ENCODE assay signal across 9 cellular contexts in genomic region chr6:119856136-119856535, GRCh38.
DNase-seq lines count a peak whose midpoint lies in the region; ATAC-seq and TF ChIP-seq lines count a peak whose summit lies in the region.
"Had no signal": no experiment of that assay in that cellular context is flagged by ENCODE, and none has a peak within 500 bp of the region (broad histone marks: within the 10 kb centered on the region; RNA-seq: fewer than 3 reads in every experiment).

No MANE protein-coding gene starts in this region.

- TF ChIP-seq CTCF in CD4-positive, alpha-beta T cell (IDR thresholded peaks at IDR 0.05) = no peak

- H3K27me3 Mint-ChIP-seq in CD4-positive, alpha-beta T cell = no peaks in the 10 kb centered on the region

- H3K4me3 Mint-ChIP-seq in CD4-positive, alpha-beta T cell = peak overlapping the region; percentile 64

- H3K9me3 ChIP-seq in CD4-positive, alpha-beta T cell (ENCODE audit: control insufficient read depth, low read length) = no peaks in the 10 kb centered on the region
- H3K9me3 ChIP-seq: neutrophil had no signal

- peaks cover 11% of the 10 kb centered on the region for H3K4me1 Mint-ChIP-seq in CD4-positive, alpha-beta T cell (ENCODE audit: low read depth)

- no peak for ATAC-seq in CD4-positive, alpha-beta T cell (ENCODE audit: poor library complexity)
- ATAC-seq in GM21367 (IDR thresholded peaks at IDR 0.05; ENCODE audit: unreplicated experiment) (peak; percentile 88), HG03045 (IDR thresholded peaks at IDR 0.05; ENCODE audit: unreplicated experiment) (no peak)

- H3K9me3 Mint-ChIP-seq in CD4-positive, alpha-beta T cell = no peaks in the 10 kb centered on the region

- POLR2A ChIA-PET in CD4-positive, alpha-beta T cell (lab: Charles Lee) = no interaction called here

- H3K36me3 Mint-ChIP-seq in CD4-positive, alpha-beta T cell (ENCODE audit: low read depth) = no peaks in the 10 kb centered on the region

- CTCF ChIA-PET in CD4-positive, alpha-beta T cell (lab: Charles Lee) = no interaction called here

- no peak overlapping the region for H3K27ac Mint-ChIP-seq in CD4-positive, alpha-beta T cell

- intact Hi-C loops in CD4-positive, alpha-beta T cell (cut with DNase I, micrococcal nuclease) = loop anchor here in 1 of 2 experiments (10.0 kb wide), 1 partner anchor 1641 kb away; no protein-coding TSS in a partner anchor

- H3K27ac ChIP-seq in CD4-positive, alpha-beta T cell (ENCODE audit: low read depth, low read length) = no peak overlapping the region
- H3K27ac ChIP-seq: neutrophil had no signal

- DNase-seq in CD4-positive, alpha-beta T cell = no peak
- DNase-seq in LoVo (ENCODE audit: low spot score) (peak; percentile 25), mesenteric fat pad (ENCODE audit: low spot score) (no peak), hepatic stellate cell (ENCODE audit: low spot score) (no peak), OCI-M2 (lab: John Stamatoyannopoulos, UW; ENCODE audit: unreplicated experiment) (no peak)
- DNase-seq in central memory CD4-positive, alpha-beta T cell = peak; percentile 2

- no peaks in the 10 kb centered on the region for H3K27me3 ChIP-seq in CD4-positive, alpha-beta T cell (ENCODE audit: control insufficient read depth, insufficient read depth, low read length)
- H3K27me3 ChIP-seq: neutrophil had no signal

Comparison
In these comparisons a context has a peak if more than half of its experiments do, and no peak if none do; other contexts are left out.
1. DNase-seq: peak in LoVo (single experiment) and central memory CD4-positive, alpha-beta T cell (single experiment); none in CD4-positive, alpha-beta T cell (0 of 10), mesenteric fat pad (single experiment), hepatic stellate cell (single experiment) and OCI-M2 (single experiment).